In genomic region chr14:20376071-20376588, GRCh38 we compare ENCODE assay signal across 16 cellular contexts. TPM values are rescaled to one million over a fixed set of nuclear protein-coding genes. Genes with fewer than 3 reads are reported as not detected.
DNase-seq lines count a peak whose midpoint lies in the region; ATAC-seq lines count a peak whose summit lies in the region.
"Had no signal": no experiment of that assay in that cellular context is flagged by ENCODE, and none has a peak within 500 bp of the region (broad histone marks: within the 10 kb centered on the region; RNA-seq: fewer than 3 reads in every experiment).

No MANE protein-coding gene starts in this region.

- no peaks in the 10 kb centered on the region for H3K4me1 Mint-ChIP-seq in stimulated activated effector memory CD8-positive, alpha-beta T cell treated with anti-CD3 and anti-CD28 coated beads, Interleukin-12 subunit alpha, Interleukin-12 subunit beta, amount 100 ng/mL, for 72 hours

- H3K9me3 Mint-ChIP-seq in stimulated activated effector memory CD8-positive, alpha-beta T cell treated with anti-CD3 and anti-CD28 coated beads, Interleukin-12 subunit alpha, Interleukin-12 subunit beta, amount 100 ng/mL, for 72 hours: no peaks in the 10 kb centered on the region

- H3K4me3 Mint-ChIP-seq in stimulated activated effector memory CD8-positive, alpha-beta T cell treated with anti-CD3 and anti-CD28 coated beads, Interleukin-12 subunit alpha, Interleukin-12 subunit beta, amount 100 ng/mL, for 72 hours: no peak overlapping the region

- H3K36me3 ChIP-seq in duodenal mucosa (ENCODE audit: control insufficient read depth in 1 of 2, insufficient read depth in 2 of 2, low read length in 2 of 2): peaks cover 68 to 96% of the 10 kb centered on the region in 2 donors
- H3K36me3 ChIP-seq in HAP-1 (replicated peaks): peaks cover 28% of the 10 kb centered on the region
- H3K36me3 ChIP-seq: MG63 had no signal

- ATAC-seq in stimulated activated effector memory CD8-positive, alpha-beta T cell treated with anti-CD3 and anti-CD28 coated beads, Interleukin-12 subunit alpha, Interleukin-12 subunit beta, amount 100 ng/mL, for 72 hours: no peak
- no peak for ATAC-seq in HG03175 (IDR thresholded peaks at IDR 0.05; ENCODE audit: unreplicated experiment)
- ATAC-seq: A549, Right ventricle myocardium inferior had no signal

- H3K27me3 ChIP-seq in duodenal mucosa (ENCODE audit: control insufficient read depth in 1 of 2, insufficient read depth in 2 of 2, low read length in 2 of 2): no peaks in the 10 kb centered on the region
- no peaks in the 10 kb centered on the region for H3K27me3 ChIP-seq in HAP-1 (ENCODE audit: low read depth)
- H3K27me3 ChIP-seq: MG63 had no signal

- H3K27ac ChIP-seq in duodenal mucosa (ENCODE audit: low read depth, low read length): peak overlapping the region; percentile 68
- H3K27ac ChIP-seq: A549, C4-2B had no signal

- peaks cover 100% of the 10 kb centered on the region for H3K36me3 Mint-ChIP-seq in stimulated activated effector memory CD8-positive, alpha-beta T cell treated with anti-CD3 and anti-CD28 coated beads, Interleukin-12 subunit alpha, Interleukin-12 subunit beta, amount 100 ng/mL, for 72 hours

- H3K9me3 ChIP-seq in duodenal mucosa (ENCODE audit: control insufficient read depth in 1 of 2, low read length in 2 of 2) (no peaks in the 10 kb centered on the region), HAP-1 (no peaks in the 10 kb centered on the region)
- H3K9me3 ChIP-seq: A549, MG63 had no signal

- H3K9ac ChIP-seq in duodenal mucosa (ENCODE audit: low read depth in 1 of 2, low read length in 2 of 2): peak overlapping the region; percentile 40 to 58

- H3K4me3 ChIP-seq in duodenal mucosa (ENCODE audit: low read depth in 1 of 2, low read length in 2 of 2): peak overlapping the region in 1 of 2 donors; percentile 30
- H3K4me3 ChIP-seq in HAP-1: no peak overlapping the region
- H3K4me3 ChIP-seq: A549, MG63 had no signal

- H3K4me1 ChIP-seq in duodenal mucosa (ENCODE audit: control insufficient read depth in 1 of 2, insufficient read depth in 2 of 2, low read length in 2 of 2): peaks cover 41 to 43% of the 10 kb centered on the region in 2 donors
- H3K4me1 ChIP-seq in HAP-1: no peaks in the 10 kb centered on the region
- H3K4me1 ChIP-seq: A549 had no signal

- DNase-seq in HuH-7 (ENCODE audit: low spot score) (peak; percentile 86), mucosa of gallbladder (ENCODE audit: low spot score) (peak; percentile 85), COR-L47 (lab: John Stamatoyannopoulos, UW) (no peak), DMS 273 treated with DMSO at 0.1 percent for 48 hours (lab: John Stamatoyannopoulos, UW) (no peak), HAP-1 (ENCODE audit: low spot score in 2 of 2) (no peak)
- no peak for DNase-seq in stimulated activated effector memory CD8-positive, alpha-beta T cell treated with anti-CD3 and anti-CD28 coated beads, Interleukin-12 subunit alpha, Interleukin-12 subunit beta, amount 100 ng/mL, for 72 hours (ENCODE audit: low spot score in 2 of 2)
- DNase-seq: MG63, NCI-H1105 treated with DMSO at 0.1 percent for 48 hours, NCI-H187 treated with DMSO at 0.1 percent for 48 hours, NCI-H446, NCI-H774 had no signal

- H3K27ac Mint-ChIP-seq in stimulated activated effector memory CD8-positive, alpha-beta T cell treated with anti-CD3 and anti-CD28 coated beads, Interleukin-12 subunit alpha, Interleukin-12 subunit beta, amount 100 ng/mL, for 72 hours: peak overlapping the region; percentile 74

- in situ Hi-C loops in HAP-1 (cut with MboI; ENCODE audit: low sequenced_read_pairs): no loop called here

RNA-seq across cellular contexts. Expression of gene PARP2, which starts 32.7 kb away (rescaled TPM):
- 15.5 TPM for total RNA-seq in mucosa of gallbladder

RNA-seq across cellular contexts. Expression of gene TEP1, which starts 37.2 kb away (rescaled TPM):
- 107 TPM for total RNA-seq in mucosa of gallbladder

RNA-seq across cellular contexts. Expression of gene CCNB1IP1, which starts 43.1 kb away (rescaled TPM):
- 40.1 TPM for total RNA-seq in mucosa of gallbladder

RNA-seq across cellular contexts. Expression of gene KLHL33, which starts 59.8 kb away (rescaled TPM):
- total RNA-seq in mucosa of gallbladder: 0.92 TPM

Comparison
In these comparisons a context has a peak if more than half of its experiments do, and no peak if none do; other contexts are left out.
1. DNase-seq: peak in HuH-7 (single experiment) and mucosa of gallbladder (single experiment); none in stimulated activated effector memory CD8-positive, alpha-beta T cell treated with anti-CD3 and anti-CD28 coated beads, Interleukin-12 subunit alpha, Interleukin-12 subunit beta, amount 100 ng/mL, for 72 hours (0 of 2), COR-L47 (single experiment), DMS 273 treated with DMSO at 0.1 percent for 48 hours (single experiment) and HAP-1 (0 of 2).